Comparison of ENCODE assay signal across 18 cellular contexts in the genomic region with DNA sequence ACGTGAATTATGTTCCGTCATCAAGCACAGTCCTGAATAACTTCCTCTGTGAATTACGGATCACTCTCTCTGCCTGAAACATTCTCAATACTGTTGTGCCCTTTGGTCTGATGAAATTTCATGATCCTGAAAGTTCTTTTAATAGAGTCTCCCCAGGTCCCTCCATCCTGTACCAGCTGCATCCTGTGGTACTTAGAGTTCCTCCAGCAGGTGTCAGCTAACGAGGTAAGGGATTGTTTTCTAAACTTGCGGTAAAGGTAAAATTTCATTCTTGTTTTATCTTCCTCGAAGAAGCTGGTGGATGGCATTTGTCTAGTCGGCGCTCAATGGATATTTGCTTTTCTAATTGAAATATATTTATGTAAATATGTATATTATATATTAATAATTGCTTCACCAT.
"Had no signal": no experiment of that assay in that cellular context is flagged by ENCODE, and none has a peak within 500 bp of the region (broad histone marks: within the 10 kb centered on the region; RNA-seq: fewer than 3 reads in every experiment).

No MANE protein-coding gene starts in this region.

- H3K27me3 ChIP-seq: foreskin keratinocyte, hepatocyte, spleen, tibial artery, upper lobe of left lung, uterus had no signal

- H3K9me3 ChIP-seq: tibial artery, upper lobe of left lung, uterus had no signal

- ATAC-seq: effector memory CD8-positive, alpha-beta T cell; foreskin keratinocyte; mucosa of descending colon; naive thymus-derived CD8-positive, alpha-beta T cell; sciatic nerve; stimulated activated memory B cell treated with anti-CD40 and anti-IgM and Interleukin-4, amounts not matched to agents 10 μg/mL and 1 μg/mL and 100 μg/mL, for 72 hours had no signal

- H3K27ac ChIP-seq: foreskin keratinocyte, hepatocyte, spleen, tibial artery, upper lobe of left lung, uterus had no signal

- DNase-seq: effector memory CD8-positive, alpha-beta T cell; erythroblast; foreskin keratinocyte; head of caudate nucleus; kidney glomerular epithelial cell; mucosa of descending colon; naive thymus-derived CD8-positive, alpha-beta T cell; posterior cingulate gyrus; spleen; stimulated activated CD4-positive, alpha-beta T cell treated with anti-CD3 and anti-CD28 coated beads, Interleukin-15, amount 100 ng/mL, for 24 hours; stimulated activated CD4-positive, alpha-beta T cell treated with anti-CD3 and anti-CD28 coated beads, Interleukin-1b, Interleukin-23, amount 100 ng/mL, for 48 hours; stimulated activated CD4-positive, alpha-beta T cell treated with anti-CD3 and anti-CD28 coated beads, Interleukin-4, amount 100 ng/mL, for 24 hours; tibial artery; upper lobe of left lung; uterus had no signal

- H3K36me3 ChIP-seq: spleen, tibial artery, upper lobe of left lung, uterus had no signal

- H3K4me3 ChIP-seq: hepatocyte, mucosa of descending colon, spleen, tibial artery, upper lobe of left lung, uterus had no signal
